24 cellular contexts compared by ENCODE assay signal in the genomic region with DNA sequence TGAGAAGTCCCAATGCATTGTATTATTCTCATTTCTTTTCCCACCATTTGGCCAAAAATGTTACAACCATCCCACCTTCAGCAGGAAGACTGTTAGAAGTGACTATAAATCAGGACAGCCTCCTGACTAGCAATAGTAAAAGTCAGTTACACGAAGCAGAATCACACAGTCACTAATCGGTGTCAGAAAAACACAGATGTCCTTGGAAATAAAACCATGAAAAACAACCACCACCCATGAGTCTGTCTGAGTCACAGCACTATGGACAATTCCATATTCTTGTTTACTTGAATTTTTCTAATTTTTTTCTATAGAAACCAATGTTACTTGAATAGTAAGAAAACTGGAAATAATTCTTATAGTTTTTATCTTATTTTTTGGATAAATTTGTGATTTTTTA.
"Had no signal": no experiment of that assay in that cellular context is flagged by ENCODE, and none has a peak within 500 bp of the region (broad histone marks: within the 10 kb centered on the region; RNA-seq: fewer than 3 reads in every experiment).

No MANE protein-coding gene starts in this region.

- H3K27ac Mint-ChIP-seq: activated CD4-positive, alpha-beta memory T cell treated with anti-CD3 and anti-CD28 coated beads, Interleukin-2, amount 10 ng/mL, durations not matched to agents 7 days and 5 days; activated T-helper 2 cell treated with anti-CD3 and anti-CD28 coated beads, Interferon-gamma antibody, Interleukin-2, Interleukin-4, amounts not matched to agents 10 μg/mL and 5 μg/mL and 100 μg/mL, durations not matched to agents 14 hours and 24 hours and 36 hours; natural killer cell treated with Interleukin-12 subunit alpha and Interleukin-12 subunit beta and Interleukin-15 and Interleukin-18, amount 100 ng/mL, for 72 hours had no signal

- H3K27ac ChIP-seq: dorsolateral prefrontal cortex, epithelial cell of prostate, foreskin keratinocyte, neutrophil had no signal

- H3K4me3 ChIP-seq: dorsolateral prefrontal cortex, lung had no signal

- H3K27me3 ChIP-seq: foreskin keratinocyte had no signal

- H3K4me3 Mint-ChIP-seq: activated CD4-positive, alpha-beta memory T cell treated with anti-CD3 and anti-CD28 coated beads, Interleukin-2, amount 10 ng/mL, durations not matched to agents 7 days and 5 days; natural killer cell treated with Interleukin-12 subunit alpha and Interleukin-12 subunit beta and Interleukin-15 and Interleukin-18, amount 100 ng/mL, for 72 hours had no signal

- FAIRE-seq: bronchial epithelial cell had no signal

- H3K36me3 ChIP-seq: neutrophil had no signal

- DNase-seq: activated CD4-positive, alpha-beta memory T cell treated with anti-CD3 and anti-CD28 coated beads, Interleukin-2, amount 10 ng/mL, durations not matched to agents 7 days and 5 days; activated CD4-positive, alpha-beta T cell treated with anti-CD3 and anti-CD28 coated beads for 48 hours; activated CD4-positive, CD25-positive, alpha-beta regulatory T cell; activated naive CD4-positive, alpha-beta T cell treated with Interleukin-2 at 50 U/mL for 16 hours; activated T-cell treated with anti-CD3 and anti-CD28 coated beads, Interleukin-2, amount 50 U/mL, for 1 hour; anterior cingulate cortex; dorsolateral prefrontal cortex; foreskin keratinocyte; hypothalamus; islet precursor cell; posterior cingulate gyrus; retina; stimulated activated CD4-positive, alpha-beta T cell treated with anti-CD3 and anti-CD28 coated beads, Interleukin-12 subunit alpha, Interleukin-12 subunit beta, amount 100 ng/mL, for 4 hours; stimulated activated CD4-positive, alpha-beta T cell treated with anti-CD3 and anti-CD28 coated beads, Interleukin-1b, Interleukin-23, amount 100 ng/mL, for 48 hours; stimulated activated CD8-positive, alpha-beta memory T cell treated with anti-CD3 and anti-CD28 coated beads, Interleukin-4, amount 100 ng/mL, for 48 hours; stimulated activated naive CD4-positive, alpha-beta T cell; T-helper 1 cell; T1000 had no signal

- H3K9me3 ChIP-seq: neutrophil had no signal
